Comparison of ENCODE assay signal across 17 cellular contexts in the genomic region with DNA sequence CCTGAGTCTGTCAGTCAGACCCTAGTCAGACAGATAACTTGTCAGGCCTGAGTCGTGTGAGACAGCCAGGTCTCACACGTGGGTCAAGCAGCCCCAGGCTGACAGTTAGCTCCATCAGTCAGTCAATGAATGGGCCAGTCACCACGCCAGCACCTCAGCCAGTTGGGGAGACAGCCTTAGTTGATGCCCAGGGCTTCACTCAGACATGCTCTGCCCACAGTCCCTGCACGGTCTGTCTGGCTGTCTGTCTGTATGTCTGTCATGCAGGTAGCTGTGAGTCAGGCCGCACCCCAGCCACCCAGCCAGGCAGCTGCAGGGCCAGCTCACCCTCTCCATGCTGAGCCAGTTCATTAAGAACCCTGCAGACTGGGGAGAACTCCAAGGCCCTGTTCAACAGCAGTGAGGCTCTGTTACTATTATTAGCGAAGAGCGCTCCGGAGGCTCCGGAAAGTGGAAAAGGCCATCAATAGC.
DNase-seq lines count a peak whose midpoint lies in the region; ATAC-seq, FAIRE-seq and TF ChIP-seq lines count a peak whose summit lies in the region.
"Had no signal": no experiment of that assay in that cellular context is flagged by ENCODE, and none has a peak within 500 bp of the region (broad histone marks: within the 10 kb centered on the region; RNA-seq: fewer than 3 reads in every experiment).

No MANE protein-coding gene starts in this region.

- no peaks in the 10 kb centered on the region for H3K9me3 ChIP-seq in RWPE2 (ENCODE audit: severe bottlenecking)
- no peaks in the 10 kb centered on the region for H3K9me3 ChIP-seq in gastrocnemius medialis
- H3K9me3 ChIP-seq in HepG2 (ENCODE audit: low read length) = no peaks in the 10 kb centered on the region
- H3K9me3 ChIP-seq: MG63 had no signal

- H3K4me1 Mint-ChIP-seq in mesothelial cell of epicardium = no peaks in the 10 kb centered on the region

- peak; percentile 57; the same call in 2 of the 3 replicates for ATAC-seq in RWPE2 (ENCODE audit: low read depth)
- peak; percentile 80 for ATAC-seq in foreskin keratinocyte
- peak; percentile 73 to 83 for ATAC-seq in gastrocnemius medialis
- ATAC-seq in HepG2 = no peak

- H3K4me1 ChIP-seq in RWPE2 (ENCODE audit: insufficient read depth, poor library complexity, severe bottlenecking) (no peaks in the 10 kb centered on the region), foreskin keratinocyte (no peaks in the 10 kb centered on the region), gastrocnemius medialis (peaks cover 4 to 12% of the 10 kb centered on the region in 2 donors), HepG2 (ENCODE audit: insufficient read depth, low read length) (no peaks in the 10 kb centered on the region)

- in situ Hi-C loops in gastrocnemius medialis (cut with MboI; ENCODE audit: low sequenced_read_pairs in 4 of 4) (no loop called here), HepG2 (cut with HindIII; ENCODE audit: extremely low pct_ligation_motif_present, low pct_unique_long_range_greater_than_20kb) (no loop called here)

- BruUV-seq in HepG2 (replicated peaks; lab: Mats Ljungman, UMichigan) = no TSS peak

- H3K79me2 ChIP-seq in HepG2 (ENCODE audit: insufficient read depth, low read length) = no peaks in the 10 kb centered on the region

- no peaks in the 10 kb centered on the region for H3K27me3 ChIP-seq in RWPE2 (ENCODE audit: insufficient read depth, poor library complexity, severe bottlenecking)
- H3K27me3 ChIP-seq in foreskin keratinocyte = peaks cover 6% of the 10 kb centered on the region
- H3K27me3 ChIP-seq in gastrocnemius medialis = no peaks in the 10 kb centered on the region
- peaks cover 5 to 40% of the 10 kb centered on the region in 2 experiments; a peak in 3 of 5 replicates for H3K27me3 ChIP-seq in HepG2 (ENCODE audit: control insufficient read depth in 1 of 2, insufficient read depth in 2 of 2, low read length in 2 of 2)
- H3K27me3 ChIP-seq: MG63 had no signal

- H3K9ac ChIP-seq in HepG2 (ENCODE audit: insufficient read depth, low read depth, low read length) = no peak overlapping the region

- no peaks in the 10 kb centered on the region for H4K20me1 ChIP-seq in HepG2 (ENCODE audit: insufficient read depth, low read length)

- H3K27ac ChIP-seq in RWPE2 (ENCODE audit: poor library complexity, severe bottlenecking) = no peak overlapping the region
- no peak overlapping the region for H3K27ac ChIP-seq in foreskin keratinocyte
- H3K27ac ChIP-seq in gastrocnemius medialis = peak overlapping the region in 1 of 4 donors; percentile 40
- H3K27ac ChIP-seq in HepG2 (ENCODE audit: extremely low read length, insufficient read depth, low read length) = no peak overlapping the region
- H3K27ac ChIP-seq: PC-9 had no signal

- no peak overlapping the region for H2AFZ ChIP-seq in HepG2 (ENCODE audit: low read length)
- H2AFZ ChIP-seq: PC-9 had no signal

- H3K4me2 ChIP-seq in HepG2 (ENCODE audit: low read depth, low read length) = no peak overlapping the region
- H3K4me2 ChIP-seq: PC-9 had no signal

- WGBS in HepG2 (ENCODE audit: low lambda C conversion rate) = 65% methylated on average over 5 of the region's 9 CpGs

- no peaks in the 10 kb centered on the region for H3K36me3 Mint-ChIP-seq in mesothelial cell of epicardium

- DNase-seq in RWPE2 (ENCODE audit: low spot score) = no peak
- peak; percentile 67 to 70 for DNase-seq in foreskin keratinocyte
- peak; percentile 77 for DNase-seq in islet precursor cell
- peak; percentile 23 to 47 for DNase-seq in gastrocnemius medialis
- no peak for DNase-seq in mesothelial cell of epicardium (ENCODE audit: low spot score in 2 of 2, unreplicated experiment in 2 of 2)
- no peak for DNase-seq in NCI-H2029 treated with DMSO at 0.1 percent for 48 hours (lab: John Stamatoyannopoulos, UW)
- DNase-seq in HepG2 (ENCODE audit: low spot score) = no peak
- DNase-seq in ureter (ENCODE audit: low spot score) = no peak
- DNase-seq: ACHN; CD4-positive, alpha-beta T cell; DMS79; GDM1; MG63; NCI-H1092 treated with DMSO at 0.1 percent for 48 hours; NCI-H1694; PC-9; SHP77 had no signal

- TF ChIP-seq CTCF in RWPE2 (IDR thresholded peaks at IDR 0.05; ENCODE audit: poor library complexity, severe bottlenecking) (no peak), foreskin keratinocyte (conservative IDR thresholded peaks at IDR 0.05) (no peak), gastrocnemius medialis (IDR thresholded peaks at IDR 0.05 in 4 of 5, conservative IDR thresholded peaks at IDR 0.05 in 1 of 5) (no peak), mesothelial cell of epicardium (IDR thresholded peaks at IDR 0.05; ENCODE audit: unreplicated experiment) (no peak), HepG2 (CRISPR knock-in tag; IDR thresholded peaks at IDR 0.05) (no peak)

- H3K27me3 Mint-ChIP-seq in mesothelial cell of epicardium (ENCODE audit: low read depth) = peaks cover 23% of the 10 kb centered on the region

- CTCF ChIA-PET in HepG2 (lab: Yijun Ruan, JAX; ENCODE audit: low intra/inter-chr PET ratio, low total read pairs) = no interaction called here

- H3K36me3 ChIP-seq in RWPE2 (ENCODE audit: low read depth) = no peaks in the 10 kb centered on the region
- no peaks in the 10 kb centered on the region for H3K36me3 ChIP-seq in gastrocnemius medialis
- H3K36me3 ChIP-seq in HepG2 (replicated peaks in 1 of 2; ENCODE audit: control insufficient read depth in 1 of 2, insufficient read depth in 2 of 2, low read length in 2 of 2) = no peaks in the 10 kb centered on the region
- H3K36me3 ChIP-seq: MG63 had no signal

- no peaks in the 10 kb centered on the region for H3K9me3 Mint-ChIP-seq in mesothelial cell of epicardium
- H3K9me3 Mint-ChIP-seq: CD4-positive, alpha-beta T cell had no signal

- TF ChIP-seq RAD21 in HepG2 (CRISPR knock-in tag; IDR thresholded peaks at IDR 0.05) = no peak

- POLR2A ChIA-PET in HepG2 (lab: Yijun Ruan, JAX) = no interaction called here

- intact Hi-C loops in gastrocnemius medialis (cut with DNase I; ENCODE audit: low total_unique reads) = no loop called here
- intact Hi-C loops in HepG2 (cut with micrococcal nuclease; ENCODE audit: unreplicated experiment) = no loop called here

- H3K27ac Mint-ChIP-seq in mesothelial cell of epicardium = no peak overlapping the region
- H3K27ac Mint-ChIP-seq: CD4-positive, alpha-beta T cell had no signal

- no peak for TF ChIP-seq EP300 in HepG2 (IDR thresholded peaks at IDR 0.05; ENCODE audit: low read depth in 2 of 2, low read length in 2 of 2)
- no peak for TF ChIP-seq EP300 in HepG2 (CRISPR knock-in tag; IDR thresholded peaks at IDR 0.05; ENCODE audit: borderline replicate concordance)

- H3K4me3 ChIP-seq in RWPE2 (ENCODE audit: severe bottlenecking) (no peak overlapping the region), gastrocnemius medialis (no peak overlapping the region), HepG2 (replicated peaks in 1 of 3; ENCODE audit: insufficient read depth in 1 of 3, low read depth in 2 of 3, low read length in 3 of 3) (no peak overlapping the region)
- H3K4me3 ChIP-seq: MG63, PC-9 had no signal

- FAIRE-seq in HepG2 (lab: Jason Lieb, UNC) = no peak

- TF ChIP-seq POLR2A in gastrocnemius medialis (IDR thresholded peaks at IDR 0.05) = no peak
- TF ChIP-seq POLR2A in HepG2 (IDR thresholded peaks at IDR 0.05; ENCODE audit: insufficient read depth in 1 of 2, low read depth in 2 of 2, low read length in 2 of 2) = no peak

- no peak overlapping the region for H3K4me3 Mint-ChIP-seq in mesothelial cell of epicardium
- H3K4me3 Mint-ChIP-seq: CD4-positive, alpha-beta T cell had no signal

TF ChIP-seq in HepG2, 621 proteins besides CTCF, POLR2A, EP300 and RAD21 (continues in another document):
- TF ChIP-seq ZNF546 (CRISPR knock-in tag; conservative IDR thresholded peaks at IDR 0.05) (no peak), TCF12 (IDR thresholded peaks at IDR 0.05) (no peak), TCF12 (CRISPR knock-in tag; IDR thresholded peaks at IDR 0.05) (no peak), YEATS4 (CRISPR knock-in tag; IDR thresholded peaks at IDR 0.05; ENCODE audit: borderline replicate concordance) (no peak), TAF15 (IDR thresholded peaks at IDR 0.05; ENCODE audit: low read depth, low read length, poor library complexity, severe bottlenecking) (no peak), NONO (IDR thresholded peaks at IDR 0.05) (no peak), NONO (CRISPR knock-in tag; conservative IDR thresholded peaks at IDR 0.05) (no peak), ZNF556 (CRISPR knock-in tag; IDR thresholded peaks at IDR 0.05; ENCODE audit: borderline replicate concordance) (no peak), THYN1 (CRISPR knock-in tag; IDR thresholded peaks at IDR 0.05; ENCODE audit: borderline replicate concordance, low read depth) (no peak)
- TF ChIP-seq, protein P1, sequence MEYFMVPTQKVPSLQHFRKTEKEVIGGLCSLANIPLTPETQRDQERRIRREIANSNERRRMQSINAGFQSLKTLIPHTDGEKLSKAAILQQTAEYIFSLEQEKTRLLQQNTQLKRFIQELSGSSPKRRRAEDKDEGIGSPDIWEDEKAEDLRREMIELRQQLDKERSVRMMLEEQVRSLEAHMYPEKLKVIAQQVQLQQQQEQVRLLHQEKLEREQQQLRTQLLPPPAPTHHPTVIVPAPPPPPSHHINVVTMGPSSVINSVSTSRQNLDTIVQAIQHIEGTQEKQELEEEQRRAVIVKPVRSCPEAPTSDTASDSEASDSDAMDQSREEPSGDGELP (IDR thresholded peaks at IDR 0.05; ENCODE audit: borderline replicate concordance, low read depth) = no peak
- TF ChIP-seq, protein P2, sequence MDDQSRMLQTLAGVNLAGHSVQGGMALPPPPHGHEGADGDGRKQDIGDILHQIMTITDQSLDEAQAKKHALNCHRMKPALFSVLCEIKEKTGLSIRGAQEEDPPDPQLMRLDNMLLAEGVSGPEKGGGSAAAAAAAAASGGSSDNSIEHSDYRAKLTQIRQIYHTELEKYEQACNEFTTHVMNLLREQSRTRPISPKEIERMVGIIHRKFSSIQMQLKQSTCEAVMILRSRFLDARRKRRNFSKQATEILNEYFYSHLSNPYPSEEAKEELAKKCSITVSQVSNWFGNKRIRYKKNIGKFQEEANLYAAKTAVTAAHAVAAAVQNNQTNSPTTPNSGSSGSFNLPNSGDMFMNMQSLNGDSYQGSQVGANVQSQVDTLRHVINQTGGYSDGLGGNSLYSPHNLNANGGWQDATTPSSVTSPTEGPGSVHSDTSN (CRISPR knock-in tag; IDR thresholded peaks at IDR 0.05; ENCODE audit: borderline replicate concordance) = no peak
- TF ChIP-seq, protein P3, sequence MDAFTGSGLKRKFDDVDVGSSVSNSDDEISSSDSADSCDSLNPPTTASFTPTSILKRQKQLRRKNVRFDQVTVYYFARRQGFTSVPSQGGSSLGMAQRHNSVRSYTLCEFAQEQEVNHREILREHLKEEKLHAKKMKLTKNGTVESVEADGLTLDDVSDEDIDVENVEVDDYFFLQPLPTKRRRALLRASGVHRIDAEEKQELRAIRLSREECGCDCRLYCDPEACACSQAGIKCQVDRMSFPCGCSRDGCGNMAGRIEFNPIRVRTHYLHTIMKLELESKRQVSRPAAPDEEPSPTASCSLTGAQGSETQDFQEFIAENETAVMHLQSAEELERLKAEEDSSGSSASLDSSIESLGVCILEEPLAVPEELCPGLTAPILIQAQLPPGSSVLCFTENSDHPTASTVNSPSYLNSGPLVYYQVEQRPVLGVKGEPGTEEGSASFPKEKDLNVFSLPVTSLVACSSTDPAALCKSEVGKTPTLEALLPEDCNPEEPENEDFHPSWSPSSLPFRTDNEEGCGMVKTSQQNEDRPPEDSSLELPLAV (CRISPR knock-in tag; conservative IDR thresholded peaks at IDR 0.05; ENCODE audit: low read depth) = no peak

Comparison
In these comparisons a context has a peak if more than half of its experiments do, and no peak if none do; other contexts are left out.
1. DNase-seq: peak in foreskin keratinocyte (2 of 2), islet precursor cell (single experiment) and gastrocnemius medialis (2 of 2); none in RWPE2 (single experiment), mesothelial cell of epicardium (0 of 2), NCI-H2029 treated with DMSO at 0.1 percent for 48 hours (single experiment), HepG2 (single experiment) and ureter (single experiment).